In genomic region chr22:22342697-22343602, GRCh38 we compare ENCODE assay signal across 8 cellular contexts.
DNase-seq lines count a peak whose midpoint lies in the region; ATAC-seq and TF ChIP-seq lines count a peak whose summit lies in the region.

No MANE protein-coding gene starts in this region.

- peak; percentile 13 for DNase-seq in NK-92 treated with Interleukin-12 subunit alpha and Interleukin-12 subunit beta, amount 100 ng/mL, for 24 hours (lab: John Stamatoyannopoulos, UW)
- no peak for DNase-seq in NK-92 (lab: John Stamatoyannopoulos, UW; ENCODE audit: unreplicated experiment)
- DNase-seq in NCI-H226, result peak; percentile 21
- DNase-seq in activated CD8-positive, alpha-beta T cell treated with anti-CD3 and anti-CD28 coated beads, Interleukin-2, amount 10 ng/mL, durations not matched to agents 7 days and 5 days, result peak; percentile 77
- DNase-seq in endothelial cell (ENCODE audit: low spot score), result peak; percentile 62
- DNase-seq in nephron progenitor cell, result peak; percentile 82
- no peak for DNase-seq in type B pancreatic cell (ENCODE audit: extremely low spot score, unreplicated experiment)

- CTCF ChIA-PET in activated CD8-positive, alpha-beta T cell treated with anti-CD3 and anti-CD28 coated beads, Interleukin-2, amount 10 ng/mL, durations not matched to agents 7 days and 5 days (lab: Charles Lee), result interaction anchor here (0.6 to 2.3 kb wide), 26 partner anchors 9 to 361 kb away, joined by 3 to 18 read pairs (median 4); no protein-coding TSS in a partner anchor

- POLR2A ChIA-PET in activated CD8-positive, alpha-beta T cell treated with anti-CD3 and anti-CD28 coated beads, Interleukin-2, amount 10 ng/mL, durations not matched to agents 7 days and 5 days (lab: Charles Lee), result no interaction called here

- peaks cover 26% of the 10 kb centered on the region for H3K27me3 Mint-ChIP-seq in activated CD8-positive, alpha-beta T cell treated with anti-CD3 and anti-CD28 coated beads, Interleukin-2, amount 10 ng/mL, durations not matched to agents 7 days and 5 days (ENCODE audit: low read depth)
- H3K27me3 Mint-ChIP-seq in endothelial cell (ENCODE audit: unreplicated experiment), result peaks cover 2% of the 10 kb centered on the region
- peaks cover 69% of the 10 kb centered on the region for H3K27me3 Mint-ChIP-seq in nephron progenitor cell (ENCODE audit: low read depth, poor library complexity)
- peaks cover 59% of the 10 kb centered on the region for H3K27me3 Mint-ChIP-seq in type B pancreatic cell

- no peak overlapping the region for H3K27ac Mint-ChIP-seq in activated CD8-positive, alpha-beta T cell treated with anti-CD3 and anti-CD28 coated beads, Interleukin-2, amount 10 ng/mL, durations not matched to agents 7 days and 5 days
- H3K27ac Mint-ChIP-seq in endothelial cell (ENCODE audit: unreplicated experiment) (no peak overlapping the region), nephron progenitor cell (no peak overlapping the region), type B pancreatic cell (no peak overlapping the region)

- H3K4me1 Mint-ChIP-seq in activated CD8-positive, alpha-beta T cell treated with anti-CD3 and anti-CD28 coated beads, Interleukin-2, amount 10 ng/mL, durations not matched to agents 7 days and 5 days (ENCODE audit: low read depth), result peaks cover 19% of the 10 kb centered on the region
- H3K4me1 Mint-ChIP-seq in endothelial cell (ENCODE audit: unreplicated experiment) (peaks cover 5% of the 10 kb centered on the region), nephron progenitor cell (no peaks in the 10 kb centered on the region), type B pancreatic cell (ENCODE audit: unreplicated experiment) (no peaks in the 10 kb centered on the region)

- TF ChIP-seq CTCF in endothelial cell (IDR thresholded peaks at IDR 0.05; ENCODE audit: unreplicated experiment), result peak; percentile 94
- TF ChIP-seq CTCF in nephron progenitor cell (IDR thresholded peaks at IDR 0.05), result peak; percentile 87
- TF ChIP-seq CTCF in type B pancreatic cell (conservative IDR thresholded peaks at IDR 0.05), result peak; percentile 90

- H3K4me3 Mint-ChIP-seq in activated CD8-positive, alpha-beta T cell treated with anti-CD3 and anti-CD28 coated beads, Interleukin-2, amount 10 ng/mL, durations not matched to agents 7 days and 5 days, result no peak overlapping the region
- no peak overlapping the region for H3K4me3 Mint-ChIP-seq in endothelial cell (ENCODE audit: unreplicated experiment)
- no peak overlapping the region for H3K4me3 Mint-ChIP-seq in nephron progenitor cell
- H3K4me3 Mint-ChIP-seq in type B pancreatic cell, result no peak overlapping the region

- no peaks in the 10 kb centered on the region for H3K36me3 Mint-ChIP-seq in activated CD8-positive, alpha-beta T cell treated with anti-CD3 and anti-CD28 coated beads, Interleukin-2, amount 10 ng/mL, durations not matched to agents 7 days and 5 days (ENCODE audit: low read depth)
- H3K36me3 Mint-ChIP-seq in endothelial cell (ENCODE audit: low read depth, unreplicated experiment) (no peaks in the 10 kb centered on the region), nephron progenitor cell (ENCODE audit: low read depth) (no peaks in the 10 kb centered on the region), type B pancreatic cell (no peaks in the 10 kb centered on the region)

- peak; percentile 79 for ATAC-seq in activated CD8-positive, alpha-beta T cell treated with anti-CD3 and anti-CD28 coated beads, Interleukin-2, amount 10 ng/mL, durations not matched to agents 7 days and 5 days
- no peak for ATAC-seq in HG03354 (IDR thresholded peaks at IDR 0.05; ENCODE audit: poor library complexity, severe bottlenecking, unreplicated experiment)

- no peaks in the 10 kb centered on the region for H3K9me3 Mint-ChIP-seq in activated CD8-positive, alpha-beta T cell treated with anti-CD3 and anti-CD28 coated beads, Interleukin-2, amount 10 ng/mL, durations not matched to agents 7 days and 5 days (ENCODE audit: insufficient read depth)
- H3K9me3 Mint-ChIP-seq in endothelial cell (ENCODE audit: unreplicated experiment), result no peaks in the 10 kb centered on the region
- peaks cover 3% of the 10 kb centered on the region for H3K9me3 Mint-ChIP-seq in nephron progenitor cell
- H3K9me3 Mint-ChIP-seq in type B pancreatic cell, result no peaks in the 10 kb centered on the region

Comparison
In these comparisons a context has a peak if more than half of its experiments do, and no peak if none do; other contexts are left out.
1. DNase-seq: peak in NK-92 treated with Interleukin-12 subunit alpha and Interleukin-12 subunit beta, amount 100 ng/mL, for 24 hours (single experiment), NCI-H226 (single experiment), activated CD8-positive, alpha-beta T cell treated with anti-CD3 and anti-CD28 coated beads, Interleukin-2, amount 10 ng/mL, durations not matched to agents 7 days and 5 days (single experiment), endothelial cell (single experiment) and nephron progenitor cell (single experiment); none in NK-92 (single experiment) and type B pancreatic cell (single experiment).
2. Peak in every context shown above with its lines, with median percentiles within 50 percentile points of each other: CTCF ChIP-seq.